ENCODE assay signal across 8 cellular contexts in the genomic region with DNA sequence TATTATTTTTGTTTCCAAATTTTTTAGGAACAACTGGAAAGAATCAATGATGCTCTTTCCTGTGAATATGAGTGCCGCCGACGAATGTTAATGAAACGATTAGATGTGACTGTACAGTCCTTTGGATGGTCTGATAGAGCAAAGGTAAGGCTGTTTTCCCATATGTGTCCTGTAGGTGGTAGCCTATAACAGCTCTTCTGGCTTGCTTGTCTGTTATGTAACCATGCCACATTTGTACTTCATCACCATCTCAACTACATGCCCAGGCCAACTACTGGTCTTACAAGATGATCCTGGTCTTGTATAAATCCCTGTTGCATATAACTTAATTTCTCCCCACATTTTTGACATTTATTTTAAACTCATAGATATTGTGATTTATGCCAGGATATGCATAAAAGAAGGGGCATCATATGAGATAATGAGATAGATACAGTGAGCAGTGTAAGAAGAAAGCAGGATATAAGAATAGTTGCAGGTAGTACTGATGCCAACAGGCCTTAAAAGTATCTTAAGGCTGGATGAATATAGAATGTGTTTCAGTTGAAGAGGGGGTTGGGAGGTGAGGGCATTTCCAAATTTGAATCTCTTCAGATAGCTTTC. TPM values are rescaled to one million over a fixed set of nuclear protein-coding genes. Genes with fewer than 3 reads are reported as not detected.
DNase-seq lines count a peak whose midpoint lies in the region; ATAC-seq, FAIRE-seq and TF ChIP-seq lines count a peak whose summit lies in the region.

No MANE protein-coding gene starts in this region.

- H3K9me3 Mint-ChIP-seq in activated CD4-positive, alpha-beta T cell treated with anti-CD3 and anti-CD28 coated beads, Interleukin-2, amount 10 ng/mL, durations not matched to agents 24 days and 14 days: no peaks in the 10 kb centered on the region

- peaks cover 48% of the 10 kb centered on the region for H3K36me3 Mint-ChIP-seq in activated CD4-positive, alpha-beta T cell treated with anti-CD3 and anti-CD28 coated beads, Interleukin-2, amount 10 ng/mL, durations not matched to agents 24 days and 14 days (ENCODE audit: low read depth)

- no peaks in the 10 kb centered on the region for H3K27me3 Mint-ChIP-seq in activated CD4-positive, alpha-beta T cell treated with anti-CD3 and anti-CD28 coated beads, Interleukin-2, amount 10 ng/mL, durations not matched to agents 24 days and 14 days

- peaks cover 13% of the 10 kb centered on the region for H3K4me1 Mint-ChIP-seq in activated CD4-positive, alpha-beta T cell treated with anti-CD3 and anti-CD28 coated beads, Interleukin-2, amount 10 ng/mL, durations not matched to agents 24 days and 14 days

- intact Hi-C loops in activated CD4-positive, alpha-beta T cell treated with anti-CD3 and anti-CD28 coated beads, Interleukin-2, amount 10 ng/mL, durations not matched to agents 24 days and 14 days (cut with micrococcal nuclease): loop anchor here (1.0 to 5.0 kb wide), 4 partner anchors 88 to 225 kb away; a partner anchor contains a TSS
- intact Hi-C loops in pancreas (cut with DNase I): loop anchor here in 1 of 3 donors (10.0 kb wide), 1 partner anchor 211 kb away; no protein-coding TSS in a partner anchor

- TF ChIP-seq CTCF in fibroblast of villous mesenchyme (IDR thresholded peaks at IDR 0.05; ENCODE audit: insufficient read depth, low read depth, low read length) (peak; percentile 78), pancreas (IDR thresholded peaks at IDR 0.05) (peak; percentile 16 to 45 (median 23))

- 18 to 29% methylated on average over 4 of the region's 4 CpGs for WGBS in pancreas, 2 donors

- no peaks in the 10 kb centered on the region for H3K27me3 ChIP-seq in pancreas

- peak; percentile 67 for FAIRE-seq in pancreas (lab: Jason Lieb, UNC)

- peaks cover 0 to 21% (median 3%) of the 10 kb centered on the region in 3 donors for H3K36me3 ChIP-seq in pancreas

- no peaks in the 10 kb centered on the region for H3K9me3 ChIP-seq in pancreas

- H3K4me3 ChIP-seq in fibroblast of villous mesenchyme (ENCODE audit: low read depth, low read length) (no peak overlapping the region), pancreas (no peak overlapping the region)

- peak; percentile 7 for DNase-seq in DMS 273 treated with DMSO at 0.1 percent for 48 hours (lab: John Stamatoyannopoulos, UW)
- DNase-seq in NCI-H2171 treated with DMSO at 0.1 percent for 48 hours (lab: John Stamatoyannopoulos, UW): peak; percentile 80
- peak; percentile 85 for DNase-seq in activated CD4-positive, alpha-beta T cell treated with anti-CD3 and anti-CD28 coated beads, Interleukin-2, amount 10 ng/mL, durations not matched to agents 24 days and 14 days
- DNase-seq in fibroblast of villous mesenchyme (ENCODE audit: low read depth): peak; percentile 66
- peak in 2 of 6 donors; percentile 19 to 27 for DNase-seq in pancreas
- no peak for DNase-seq in mesenteric fat pad (ENCODE audit: low spot score)

- no peak overlapping the region for H3K27ac ChIP-seq in pancreas

- H3K27ac Mint-ChIP-seq in activated CD4-positive, alpha-beta T cell treated with anti-CD3 and anti-CD28 coated beads, Interleukin-2, amount 10 ng/mL, durations not matched to agents 24 days and 14 days: no peak overlapping the region

- no peak overlapping the region for H3K4me3 Mint-ChIP-seq in activated CD4-positive, alpha-beta T cell treated with anti-CD3 and anti-CD28 coated beads, Interleukin-2, amount 10 ng/mL, durations not matched to agents 24 days and 14 days

- ATAC-seq in GM18907 (IDR thresholded peaks at IDR 0.05; ENCODE audit: unreplicated experiment) (peak; percentile 97), HG03064 (IDR thresholded peaks at IDR 0.05; ENCODE audit: low read depth, unreplicated experiment) (peak; percentile 92), pancreas (peak; percentile 97 to 100 (median 99))

- no peaks in the 10 kb centered on the region for H3K4me1 ChIP-seq in pancreas

RNA-seq across cellular contexts. Expression of a gene that starts 20.3 kb away (rescaled TPM):
- 64.0 and 71.6 TPM in 2 replicates for total RNA-seq in activated CD4-positive, alpha-beta T cell treated with anti-CD3 and anti-CD28 coated beads, Interleukin-2, amount 10 ng/mL, durations not matched to agents 24 days and 14 days
- 5.5 and 11.2 TPM in 2 replicates for total RNA-seq in fibroblast of villous mesenchyme
- total RNA-seq in pancreas: 10 to 100 TPM in 2 of 6 donors, 1 to 10 TPM in 4; 4.7 to 13.8 (median 7.0) TPM
- polyA plus RNA-seq in pancreas: 1 to 10 TPM; 3.2 to 6.5 TPM
- 22.4 TPM for total RNA-seq in mesenteric fat pad
